In genomic region chr9:16319646-16320045, GRCh38 we compare ENCODE assay signal across 2 cellular contexts.
TF ChIP-seq lines count a peak whose summit lies in the region.

No MANE protein-coding gene starts in this region.

TF ChIP-seq in IMR-90, 13 proteins besides CTCF, POLR2A, EP300 and RAD21:
- TF ChIP-seq MAFK (IDR thresholded peaks at IDR 0.05; ENCODE audit: low read depth, low read length): no peak

TF ChIP-seq in SK-N-SH, 30 proteins besides CTCF, POLR2A, EP300 and RAD21:
- TF ChIP-seq RXRA (IDR thresholded peaks at IDR 0.05; ENCODE audit: borderline replicate concordance, low read depth) (no peak), IRF3 (IDR thresholded peaks at IDR 0.05; ENCODE audit: low read depth, low read length) (no peak), MEF2A (IDR thresholded peaks at IDR 0.05; ENCODE audit: borderline replicate concordance, low read depth) (no peak), SMC3 (IDR thresholded peaks at IDR 0.05; ENCODE audit: low read depth, low read length) (no peak), GATA2 (CRISPR knock-in tag; IDR thresholded peaks at IDR 0.05) (no peak), EZH2phosphoT487 (IDR thresholded peaks at IDR 0.05; ENCODE audit: borderline replicate concordance, low read depth) (no peak), USF2 (IDR thresholded peaks at IDR 0.05; ENCODE audit: borderline replicate concordance, low read depth, low read length) (no peak), RFX5 (IDR thresholded peaks at IDR 0.05; ENCODE audit: low read length) (no peak), NRF1 (IDR thresholded peaks at IDR 0.05; ENCODE audit: low read depth, low read length) (no peak), CHD2 (IDR thresholded peaks at IDR 0.05; ENCODE audit: low read length, partially characterized antibody) (no peak), GABPA (IDR thresholded peaks at IDR 0.05; ENCODE audit: low read depth) (no peak)
TF ChIP-seq in SK-N-SH: peak in this region for 0.
